8 cellular contexts compared by ENCODE assay signal in the genomic region with DNA sequence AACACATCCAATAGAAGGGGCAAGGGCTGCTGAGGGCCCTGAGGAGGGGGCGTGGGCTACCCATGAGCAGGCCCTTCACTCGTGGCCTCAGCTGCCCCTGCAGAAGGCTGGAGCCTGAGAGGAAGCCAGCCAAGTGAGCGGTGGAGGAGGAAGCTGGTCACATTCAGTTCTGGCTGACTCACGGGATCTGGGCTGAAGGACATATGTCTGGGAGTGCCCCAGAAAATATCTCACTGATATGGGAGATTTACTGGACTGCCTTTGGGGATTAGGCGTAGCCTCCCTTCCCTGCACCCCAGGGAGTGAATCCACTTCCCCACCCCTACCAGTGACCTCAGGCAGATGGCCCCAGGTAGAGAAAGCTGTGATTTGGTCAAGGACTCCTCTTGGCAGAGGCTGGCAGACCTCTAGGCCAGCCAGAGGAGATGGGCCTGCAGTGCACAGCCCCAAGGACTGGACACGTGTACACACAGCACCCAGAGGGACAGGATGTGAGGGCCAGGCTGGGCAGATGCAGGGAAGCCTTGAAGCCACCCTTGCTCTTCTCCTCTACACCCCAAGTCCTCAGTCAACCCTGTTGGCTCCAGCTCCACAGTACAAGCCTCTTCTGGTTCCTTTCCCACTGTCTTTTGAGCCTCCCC. TPM values are rescaled to one million over a fixed set of nuclear protein-coding genes. Genes with fewer than 3 reads are reported as not detected.
DNase-seq lines count a peak whose midpoint lies in the region; ATAC-seq and TF ChIP-seq lines count a peak whose summit lies in the region.

No MANE protein-coding gene starts in this region.

- H2AFZ ChIP-seq in smooth muscle cell (ENCODE audit: low read depth), result no peak overlapping the region

- H3K4me1 Mint-ChIP-seq in activated T-helper 17 cell treated with anti-CD3 and anti-CD28 coated beads, Interleukin-2, amount 50 U/mL, for 72 hours, result peaks cover 32% of the 10 kb centered on the region

- H3F3A ChIP-seq in smooth muscle cell (ENCODE audit: low read depth), result peaks cover 37% of the 10 kb centered on the region

- H3K36me3 ChIP-seq in smooth muscle cell (ENCODE audit: low read depth), result no peaks in the 10 kb centered on the region

- H4K20me1 ChIP-seq in smooth muscle cell (ENCODE audit: low read depth), result no peaks in the 10 kb centered on the region

- no peak overlapping the region for H3K4me3 ChIP-seq in smooth muscle cell

- H3K4me1 ChIP-seq in smooth muscle cell (ENCODE audit: low read depth), result peaks cover 38% of the 10 kb centered on the region

- peaks cover 13% of the 10 kb centered on the region for H3K36me3 Mint-ChIP-seq in activated T-helper 17 cell treated with anti-CD3 and anti-CD28 coated beads, Interleukin-2, amount 50 U/mL, for 72 hours (ENCODE audit: low read depth)

- no peaks in the 10 kb centered on the region for H3K9me3 ChIP-seq in smooth muscle cell (replicated peaks; ENCODE audit: low read depth)

- intact Hi-C loops in left ventricle myocardium superior (cut with micrococcal nuclease), result loop anchor here (10.0 kb wide), 1 partner anchor 53 kb away; a partner anchor contains a TSS

- DNase-seq in HUDEP-2 (lab: John Stamatoyannopoulos, UW; ENCODE audit: unreplicated experiment in 76 of 76), result peak in 47 of 76 experiments; percentile 6 to 53 (median 24)
- peak; percentile 81 for DNase-seq in left ventricle myocardium superior
- peak; percentile 24 for DNase-seq in smooth muscle cell (lab: John Stamatoyannopoulos, UW; ENCODE audit: unreplicated experiment)
- DNase-seq in occipital lobe (lab: John Stamatoyannopoulos, UW), result no peak
- no peak for DNase-seq in HEK293T (ENCODE audit: extremely low spot score)
- DNase-seq in hippocampal formation (lab: John Stamatoyannopoulos, UW), result no peak
- no peak for DNase-seq in stimulated activated CD4-positive, alpha-beta T cell treated with anti-CD3 and anti-CD28 coated beads, Interleukin-2, amount 100 ng/mL, for 48 hours

- peak overlapping the region; percentile 61 for H3K27ac ChIP-seq in smooth muscle cell (ENCODE audit: low read depth)

- H3K27me3 Mint-ChIP-seq in activated T-helper 17 cell treated with anti-CD3 and anti-CD28 coated beads, Interleukin-2, amount 50 U/mL, for 72 hours, result no peaks in the 10 kb centered on the region

- peak overlapping the region; percentile 63 for H3K4me2 ChIP-seq in smooth muscle cell

- H3K27ac Mint-ChIP-seq in activated T-helper 17 cell treated with anti-CD3 and anti-CD28 coated beads, Interleukin-2, amount 50 U/mL, for 72 hours, result peak overlapping the region; percentile 99

- POLR2A ChIA-PET in HEK293T (lab: Yijun Ruan, JAX), result no interaction called here

- H3K9me3 Mint-ChIP-seq in activated T-helper 17 cell treated with anti-CD3 and anti-CD28 coated beads, Interleukin-2, amount 50 U/mL, for 72 hours, result peaks cover 5% of the 10 kb centered on the region

- CTCF ChIA-PET in HEK293T (lab: Yijun Ruan, JAX), result no interaction called here

- no peaks in the 10 kb centered on the region for H3K79me2 ChIP-seq in smooth muscle cell (ENCODE audit: low read depth)

- no peaks in the 10 kb centered on the region for H3K27me3 ChIP-seq in smooth muscle cell (ENCODE audit: low read depth)

- TF ChIP-seq CTCF in smooth muscle cell (IDR thresholded peaks at IDR 0.05; ENCODE audit: borderline replicate concordance, insufficient read depth, poor library complexity, severe bottlenecking), result no peak

- 17% methylated on average over 6 of the region's 6 CpGs for WGBS in smooth muscle cell (ENCODE audit: low lambda C conversion rate)

- no peak overlapping the region for H3K9ac ChIP-seq in smooth muscle cell (ENCODE audit: low read depth)

- ATAC-seq in activated T-helper 17 cell treated with anti-CD3 and anti-CD28 coated beads, Interleukin-2, amount 50 U/mL, for 72 hours (replicated peaks), result no peak
- ATAC-seq in left ventricle myocardium superior, result peak; percentile 76

- H3K4me3 Mint-ChIP-seq in activated T-helper 17 cell treated with anti-CD3 and anti-CD28 coated beads, Interleukin-2, amount 50 U/mL, for 72 hours, result no peak overlapping the region

TF ChIP-seq in HEK293T, 16 proteins besides CTCF, POLR2A, EP300 and RAD21:
- TF ChIP-seq NFRKB (IDR thresholded peaks at IDR 0.05) (no peak), CTBP1 (IDR thresholded peaks at IDR 0.05; ENCODE audit: borderline replicate concordance) (no peak), SP1 (IDR thresholded peaks at IDR 0.05) (no peak), BHLHE40 (IDR thresholded peaks at IDR 0.05; ENCODE audit: borderline replicate concordance) (no peak), ARNT (IDR thresholded peaks at IDR 0.05) (no peak), FOXK2 (IDR thresholded peaks at IDR 0.05) (no peak), FOXM1 (IDR thresholded peaks at IDR 0.05; ENCODE audit: borderline replicate concordance) (no peak), HDGF (IDR thresholded peaks at IDR 0.05; ENCODE audit: borderline replicate concordance) (no peak)
- TF ChIP-seq, protein P1, sequence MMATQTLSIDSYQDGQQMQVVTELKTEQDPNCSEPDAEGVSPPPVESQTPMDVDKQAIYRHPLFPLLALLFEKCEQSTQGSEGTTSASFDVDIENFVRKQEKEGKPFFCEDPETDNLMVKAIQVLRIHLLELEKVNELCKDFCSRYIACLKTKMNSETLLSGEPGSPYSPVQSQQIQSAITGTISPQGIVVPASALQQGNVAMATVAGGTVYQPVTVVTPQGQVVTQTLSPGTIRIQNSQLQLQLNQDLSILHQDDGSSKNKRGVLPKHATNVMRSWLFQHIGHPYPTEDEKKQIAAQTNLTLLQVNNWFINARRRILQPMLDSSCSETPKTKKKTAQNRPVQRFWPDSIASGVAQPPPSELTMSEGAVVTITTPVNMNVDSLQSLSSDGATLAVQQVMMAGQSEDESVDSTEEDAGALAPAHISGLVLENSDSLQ (IDR thresholded peaks at IDR 0.05), result no peak

RNA-seq across cellular contexts. Expression of a gene that starts 14.2 kb away (rescaled TPM):
- 10 to 100 TPM in 1 of 2 donors, 1 to 10 TPM in 1; 4.3 to 10.1 TPM for total RNA-seq in activated T-helper 17 cell treated with anti-CD3 and anti-CD28 coated beads, Interleukin-2, amount 50 U/mL, for 72 hours
- total RNA-seq in left ventricle myocardium superior, result 1.3 TPM
- total RNA-seq in smooth muscle cell, result 1.3 and 1.7 TPM in 2 replicates
- 2.8 and 5.6 TPM in 2 replicates for polyA plus RNA-seq in smooth muscle cell
- 15.6 TPM for total RNA-seq in occipital lobe

RNA-seq across cellular contexts. Expression of a gene that starts 55.8 kb away (rescaled TPM):
- total RNA-seq in activated T-helper 17 cell treated with anti-CD3 and anti-CD28 coated beads, Interleukin-2, amount 50 U/mL, for 72 hours, result 10 to 100 TPM; 21.8 to 25.9 TPM
- total RNA-seq in left ventricle myocardium superior (8.5 TPM), smooth muscle cell (7.9 and 13.7 TPM in 2 replicates), occipital lobe (6.7 TPM)
- polyA plus RNA-seq in smooth muscle cell, result 16.3 and 20.0 TPM in 2 replicates

Comparison
In these comparisons a context has a peak if more than half of its experiments do, and no peak if none do; other contexts are left out.
1. DNase-seq: peak in HUDEP-2 (47 of 76), left ventricle myocardium superior (single experiment) and smooth muscle cell (single experiment); none in occipital lobe (single experiment), HEK293T (single experiment), hippocampal formation (0 of 2) and stimulated activated CD4-positive, alpha-beta T cell treated with anti-CD3 and anti-CD28 coated beads, Interleukin-2, amount 100 ng/mL, for 48 hours (0 of 2).